ENCODE assay signal across 11 cellular contexts in the genomic region with DNA sequence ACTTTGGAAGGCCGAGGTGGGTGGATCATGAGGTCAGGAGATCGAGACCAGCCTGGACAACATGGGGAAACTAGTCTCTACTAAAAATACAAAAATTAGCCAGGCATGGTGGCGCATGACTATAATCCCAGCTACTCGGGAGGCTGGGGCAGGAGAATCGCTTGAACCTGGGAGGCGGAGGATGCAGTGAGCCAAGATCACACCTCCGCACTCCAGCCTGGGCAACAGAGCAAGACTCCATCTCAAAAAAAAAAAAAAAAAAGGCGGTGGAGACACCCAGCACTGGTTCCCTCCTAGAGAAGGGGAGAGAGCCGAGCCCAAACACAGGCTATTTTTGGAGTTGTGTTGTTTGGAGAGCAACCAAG. TPM values are rescaled to one million over a fixed set of nuclear protein-coding genes. Genes with fewer than 3 reads are reported as not detected.
DNase-seq lines count a peak whose midpoint lies in the region; ATAC-seq and TF ChIP-seq lines count a peak whose summit lies in the region.
"Not testable (repeated sequence)": the region's sequence is repeated elsewhere in the genome, so short reads cannot be mapped to it uniquely, and the experiment has no call there.
"Had no signal": no experiment of that assay in that cellular context is flagged by ENCODE, and none has a peak within 500 bp of the region (broad histone marks: within the 10 kb centered on the region; RNA-seq: fewer than 3 reads in every experiment).

No MANE protein-coding gene starts in this region.

- not testable (repeated sequence) for TF ChIP-seq CTCF in endodermal cell (conservative IDR thresholded peaks at IDR 0.05); left lung (IDR thresholded peaks at IDR 0.05); nephron (IDR thresholded peaks at IDR 0.05; ENCODE audit: unreplicated experiment in 3 of 3); spleen (IDR thresholded peaks at IDR 0.05 in 8 of 11, conservative IDR thresholded peaks at IDR 0.05 in 3 of 11)

- not testable (repeated sequence) for H3K27me3 Mint-ChIP-seq in endodermal cell (ENCODE audit: insufficient read depth); nephron (ENCODE audit: low read depth)

- not testable (repeated sequence) for ATAC-seq in left lung

- not testable (repeated sequence) for DNase-seq in GM23248; SJSA1 (ENCODE audit: low read depth in 1 of 2, low spot score in 2 of 2); adipocyte (ENCODE audit: low read depth); endodermal cell; left lung; spleen

- H2AFZ ChIP-seq in GM23248: not testable (repeated sequence)

- not testable (repeated sequence) for H3K9me3 Mint-ChIP-seq in endodermal cell, nephron

- peaks cover 23% of the 10 kb centered on the region for H3K4me1 Mint-ChIP-seq in endodermal cell
- peaks cover 49% of the 10 kb centered on the region for H3K4me1 Mint-ChIP-seq in nephron

- peaks cover 71% of the 10 kb centered on the region for H3K4me1 ChIP-seq in GM23248 (ENCODE audit: insufficient read depth)
- H3K4me1 ChIP-seq in SJSA1 (replicated peaks): peaks cover 99% of the 10 kb centered on the region
- peaks cover 63% of the 10 kb centered on the region for H3K4me1 ChIP-seq in adipocyte (ENCODE audit: control insufficient read depth, insufficient read depth, low read length)
- not testable (repeated sequence) for H3K4me1 ChIP-seq in endodermal cell (ENCODE audit: control insufficient read depth, insufficient read depth, low read length)
- H3K4me1 ChIP-seq in left lung: peaks cover 15 to 65% of the 10 kb centered on the region in 2 donors
- H3K4me1 ChIP-seq in spleen: peaks cover 7 to 51% (median 31%) of the 10 kb centered on the region in 6 donors

- H3K27ac Mint-ChIP-seq in endodermal cell: not testable (repeated sequence)
- peak overlapping the region; percentile 97 to 99 (median 98) for H3K27ac Mint-ChIP-seq in nephron

- H3K9ac ChIP-seq in GM23248 (peak overlapping the region; percentile 81), adipocyte (ENCODE audit: low read length) (peak overlapping the region; percentile 83)
- not testable (repeated sequence) for H3K9ac ChIP-seq in endodermal cell (ENCODE audit: extremely low read depth, low read length, poor library complexity, severe bottlenecking)

- H3K27ac ChIP-seq in GM23248: peak overlapping the region; percentile 98
- H3K27ac ChIP-seq in SJSA1: peak overlapping the region; percentile 86
- not testable (repeated sequence) for H3K27ac ChIP-seq in endodermal cell (ENCODE audit: low read depth, low read length)
- H3K27ac ChIP-seq in left lung: peak overlapping the region; percentile 74 to 84
- H3K27ac ChIP-seq in spleen: peak overlapping the region in 7 of 8 donors; percentile 67 to 82 (median 77)

- H3K36me3 ChIP-seq in GM23248 (ENCODE audit: low read depth); SJSA1; adipocyte (ENCODE audit: control insufficient read depth, insufficient read depth, low read length, severe bottlenecking); endodermal cell (ENCODE audit: control insufficient read depth, insufficient read depth, low read length); left lung; spleen: not testable (repeated sequence)

- in situ Hi-C loops in GM23248 (cut with MboI): not testable (repeated sequence)

- H3K9me3 ChIP-seq in GM23248 (ENCODE audit: low read depth); SJSA1 (replicated peaks); adipocyte (ENCODE audit: control insufficient read depth, low read length); endodermal cell (ENCODE audit: control insufficient read depth, low read length); left lung; spleen: not testable (repeated sequence)

- TF ChIP-seq POLR2A in spleen (IDR thresholded peaks at IDR 0.05): not testable (repeated sequence)

- intact Hi-C loops in left lung (cut with DNase I); spleen (cut with DNase I; ENCODE audit: low total_unique reads): not testable (repeated sequence)

- WGBS in GM23248 (ENCODE audit: low coverage in 1 of 2, low lambda C conversion rate in 2 of 2, missing lambda C conversion rate in 2 of 2), 2 experiments: 25 to 26% methylated on average over 9 of the region's 9 CpGs
- 87 to 100% methylated on average over 3 to 9 of the region's 9 CpGs for WGBS in endodermal cell (ENCODE audit: insufficient coverage in 1 of 2, insufficient read length in 1 of 2), 2 experiments
- 69 to 79% (median 71%) methylated on average over 8 to 9 of the region's 9 CpGs for WGBS in spleen, 5 donors

- not testable (repeated sequence) for H3K9me2 ChIP-seq in GM23248 (ENCODE audit: insufficient read depth)

- not testable (repeated sequence) for H3K36me3 Mint-ChIP-seq in endodermal cell (ENCODE audit: low read depth); nephron (ENCODE audit: low read depth)

- not testable (repeated sequence) for H3K27me3 ChIP-seq in GM23248 (replicated peaks; ENCODE audit: insufficient read depth); SJSA1 (replicated peaks); adipocyte (replicated peaks; ENCODE audit: control insufficient read depth, insufficient read depth, low read length); endodermal cell (ENCODE audit: control insufficient read depth, insufficient read depth, low read length, poor library complexity, severe bottlenecking)
- H3K27me3 ChIP-seq in left lung (peaks cover 0 to 44% of the 10 kb centered on the region in 2 donors), spleen (replicated peaks in 1 of 7) (peaks cover 0 to 58% (median 0%) of the 10 kb centered on the region in 7 donors)

- not testable (repeated sequence) for H3K79me2 ChIP-seq in GM23248 (ENCODE audit: insufficient read depth)

- peaks cover 73% of the 10 kb centered on the region for H3F3A ChIP-seq in GM23248 (ENCODE audit: insufficient read depth)

- H4K20me1 ChIP-seq in GM23248 (ENCODE audit: insufficient read depth): not testable (repeated sequence)

- H3K4me3 ChIP-seq in GM23248 (peak overlapping the region; percentile 68; the same call in 1 of the 2 replicates), adipocyte (ENCODE audit: low read length) (peak overlapping the region; percentile 70), spleen (peak overlapping the region in 2 of 8 donors; percentile 14 to 27)
- H3K4me3 ChIP-seq in SJSA1; endodermal cell (ENCODE audit: low read length); left lung: not testable (repeated sequence)

- peak overlapping the region; percentile 77 for H3K4me2 ChIP-seq in GM23248 (ENCODE audit: unreplicated experiment)

- H3K4me3 Mint-ChIP-seq in endodermal cell (peak overlapping the region; percentile 27), nephron (peak overlapping the region; percentile 65 to 77 (median 75))

RNA-seq across cellular contexts. Expression of gene SERPINE1, which starts 5.3 kb away (rescaled TPM):
- 1,900 and 2,000 TPM in 2 replicates for total RNA-seq in GM23248 (2014; rRNA removed; shearing (Covaris generic))
- polyA plus RNA-seq in GM23248 (2016; fragmentation: Nextera tagmentation; extraction: Ambion mirVana) (1,537 and 1,563 TPM in 2 replicates), spleen (1 to 10 TPM; 2.2 to 4.6 (median 2.6) TPM)
- 21.8 and 25.6 TPM in 2 replicates for total RNA-seq in SJSA1 (2014; rRNA removed; shearing (Covaris generic))
- total RNA-seq in endodermal cell (1 to 10 TPM in 1 of 2 donors, under 1 TPM in 1; 0.89 to 4.9 TPM), left lung (10 to 100 TPM; 59.4 to 80.5 TPM), spleen (10 to 100 TPM in 3 of 7 donors, 1 to 10 TPM in 4; 2.3 to 46.4 (median 8.0) TPM)
- 6.6 TPM for polyA plus RNA-seq in endodermal cell (2013, experiment 1 of 2)
- 8.2 TPM for polyA plus RNA-seq in endodermal cell (2013, experiment 2 of 2)

RNA-seq across cellular contexts. Expression of gene AP1S1, which starts 32.7 kb away (rescaled TPM):
- total RNA-seq in GM23248 (2014; rRNA removed; shearing (Covaris generic)): 198 and 236 TPM in 2 replicates
- 37.4 and 38.2 TPM in 2 replicates for polyA plus RNA-seq in GM23248 (2016; fragmentation: Nextera tagmentation; extraction: Ambion mirVana)
- total RNA-seq in SJSA1 (2014; rRNA removed; shearing (Covaris generic)): 98.4 and 119 TPM in 2 replicates
- total RNA-seq in endodermal cell: 10 to 100 TPM; 43.8 to 50.2 TPM
- polyA plus RNA-seq in endodermal cell (2013, experiment 1 of 2): 59.8 TPM
- 59.3 TPM for polyA plus RNA-seq in endodermal cell (2013, experiment 2 of 2)
- total RNA-seq in left lung: 10 to 100 TPM; 39.4 to 48.7 TPM
- total RNA-seq in spleen: 10 to 100 TPM; 20.8 to 49.5 (median 30.4) TPM
- polyA plus RNA-seq in spleen: 10 to 100 TPM; 15.4 to 45.0 (median 31.8) TPM

RNA-seq across cellular contexts. Expression of gene TRIM56, which starts 36.3 kb away (rescaled TPM):
- 10.3 and 11.0 TPM in 2 replicates for total RNA-seq in GM23248 (2014; rRNA removed; shearing (Covaris generic))
- polyA plus RNA-seq in GM23248 (2016; fragmentation: Nextera tagmentation; extraction: Ambion mirVana) (8.8 and 9.2 TPM in 2 replicates), spleen (10 to 100 TPM in 1 of 3 donors, 1 to 10 TPM in 2; 5.0 to 16.0 (median 6.3) TPM)
- 5.2 and 10.3 TPM in 2 replicates for total RNA-seq in SJSA1 (2014; rRNA removed; shearing (Covaris generic))
- total RNA-seq in endodermal cell (10 to 100 TPM; 16.5 to 23.0 TPM), left lung (10 to 100 TPM; 42.8 to 55.6 TPM), spleen (10 to 100 TPM; 34.9 to 82.2 (median 52.2) TPM)
- 5.1 TPM for polyA plus RNA-seq in endodermal cell (2013, experiment 1 of 2)
- polyA plus RNA-seq in endodermal cell (2013, experiment 2 of 2): 3.6 TPM

RNA-seq across cellular contexts. Expression of gene VGF, which starts 43.8 kb away (rescaled TPM):
- 0.89 TPM in 1 of 2 replicates, not detected in the other for total RNA-seq in GM23248 (2014; rRNA removed; shearing (Covaris generic))
- polyA plus RNA-seq in GM23248 (2016; fragmentation: Nextera tagmentation; extraction: Ambion mirVana) (0.11 TPM in 1 of 2 replicates, not detected in the other), spleen (under 1 TPM in 2 of 3 donors, not detected in 1; 0.06 to 0.09 TPM)
- total RNA-seq in SJSA1 (2014; rRNA removed; shearing (Covaris generic)): not detected in 2 replicates
- total RNA-seq in endodermal cell (1 to 10 TPM in 1 of 2 donors, not detected in 1; 2.8 TPM), left lung (not detected), spleen (under 1 TPM in 2 of 7 donors, not detected in 5; 0.19 to 0.21 TPM)
- polyA plus RNA-seq in endodermal cell (2013, experiment 1 of 2): 2.1 TPM
- 5.1 TPM for polyA plus RNA-seq in endodermal cell (2013, experiment 2 of 2)
- total RNA-seq: bronchial epithelial cell, T-cell had no signal

RNA-seq across cellular contexts. Expression of gene NAT16, which starts 58.5 kb away (rescaled TPM):
- total RNA-seq in GM23248 (2014; rRNA removed; shearing (Covaris generic)): not detected in 2 replicates
- not detected in 2 replicates for polyA plus RNA-seq in GM23248 (2016; fragmentation: Nextera tagmentation; extraction: Ambion mirVana)
- not detected in 2 replicates for total RNA-seq in SJSA1 (2014; rRNA removed; shearing (Covaris generic))
- under 1 TPM; 0.15 to 0.20 TPM for total RNA-seq in endodermal cell
- polyA plus RNA-seq in endodermal cell (2013, experiment 1 of 2): 1.4 TPM
- 0.95 TPM for polyA plus RNA-seq in endodermal cell (2013, experiment 2 of 2)
- total RNA-seq in left lung: not detected
- not detected for total RNA-seq in spleen
- polyA plus RNA-seq in spleen: not detected
- total RNA-seq: activated CD8-positive, alpha-beta memory T cell treated with anti-CD3 and anti-CD28 coated beads for 36 hours; bronchial epithelial cell; progenitor cell of endocrine pancreas; T-cell had no signal

Comparison
In these comparisons a context has a peak if more than half of its experiments do, and no peak if none do; other contexts are left out.
1. RNA of gene SERPINE1, which starts 5.3 kb away (total RNA-seq): 1,900 to 2,000 TPM in GM23248; 59.4 to 80.5 TPM in left lung, 21.8 to 25.6 TPM in SJSA1, 2.3 to 46.4 TPM in spleen and 0.89 to 4.9 TPM in endodermal cell; every median in the first group is over 10 times any median in the second.